In the genomic region with DNA sequence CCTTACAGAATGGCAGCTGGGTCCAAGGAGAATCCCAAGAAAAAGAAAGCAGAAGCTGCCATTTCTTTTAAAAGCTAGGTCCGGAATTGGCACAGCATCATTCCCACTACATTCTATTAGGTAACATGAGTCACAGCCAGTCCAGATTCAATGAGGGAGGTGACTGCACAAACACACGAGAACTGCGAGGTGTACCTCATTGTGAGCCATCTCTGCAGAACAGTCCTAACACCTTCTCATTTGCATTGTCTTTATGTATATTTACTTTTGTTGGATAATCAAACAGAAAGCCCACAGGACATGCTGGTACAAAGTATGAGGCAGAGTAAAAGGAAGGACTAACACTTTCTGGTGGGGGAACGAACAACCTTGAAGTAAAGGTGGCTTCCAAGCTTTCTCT, we compare ENCODE assay signal across 16 cellular contexts. TPM values are rescaled to one million over a fixed set of nuclear protein-coding genes. Genes with fewer than 3 reads are reported as not detected.
DNase-seq lines count a peak whose midpoint lies in the region; ATAC-seq, FAIRE-seq and TF ChIP-seq lines count a peak whose summit lies in the region.
"Had no signal": no experiment of that assay in that cellular context is flagged by ENCODE, and none has a peak within 500 bp of the region (broad histone marks: within the 10 kb centered on the region; RNA-seq: fewer than 3 reads in every experiment).

No MANE protein-coding gene starts in this region.

- no peak overlapping the region for H3K9ac ChIP-seq in neural progenitor cell
- H3K9ac ChIP-seq: BLaER1 had no signal

- no peak overlapping the region for H2AFZ ChIP-seq in neural progenitor cell (replicated peaks)

- no peak overlapping the region for H3K4me3 Mint-ChIP-seq in stimulated activated naive CD8-positive, alpha-beta T cell treated with anti-CD3 and anti-CD28 coated beads, Interleukin-15, amount 100 ng/mL, for 72 hours
- H3K4me3 Mint-ChIP-seq in neural progenitor cell, result no peak overlapping the region
- H3K4me3 Mint-ChIP-seq: CD14-positive monocyte; CD4-positive, alpha-beta memory T cell; H9 had no signal

- H3F3A ChIP-seq in neural progenitor cell (ENCODE audit: low read depth), result no peaks in the 10 kb centered on the region

- no peaks in the 10 kb centered on the region for H4K20me1 ChIP-seq in neural progenitor cell (ENCODE audit: low read depth)
- H4K20me1 ChIP-seq: BLaER1 had no signal

- no peaks in the 10 kb centered on the region for H3K36me3 Mint-ChIP-seq in neural progenitor cell
- H3K36me3 Mint-ChIP-seq: CD14-positive monocyte; CD4-positive, alpha-beta memory T cell had no signal

- DNase-seq in stimulated activated naive CD8-positive, alpha-beta T cell treated with anti-CD3 and anti-CD28 coated beads, Interleukin-15, amount 100 ng/mL, for 72 hours, result no peak
- no peak for DNase-seq in stimulated activated naive CD8-positive, alpha-beta T cell treated with anti-CD3 and anti-CD28 coated beads, Interleukin-15, Interleukin-2, amounts not matched to agents 100 U/mL and 50 U/mL, for 24 hours
- DNase-seq in NCI-H526 treated with DMSO at 0.1 percent for 48 hours (lab: John Stamatoyannopoulos, UW), result peak; percentile 55
- DNase-seq in bronchial epithelial cell (ENCODE audit: low read depth), result peak; percentile 85
- no peak for DNase-seq in neural progenitor cell (ENCODE audit: low spot score)
- no peak for DNase-seq in amygdala (lab: John Stamatoyannopoulos, UW)
- DNase-seq: 8988T; Calu3; CD4-positive, alpha-beta memory T cell; DMS79 treated with DMSO at 0.1 percent for 48 hours; GF-D8; H9 had no signal

- no peak for ATAC-seq in stimulated activated naive CD8-positive, alpha-beta T cell treated with anti-CD3 and anti-CD28 coated beads, Interleukin-15, amount 100 ng/mL, for 72 hours
- no peak for ATAC-seq in stimulated activated naive CD8-positive, alpha-beta T cell treated with anti-CD3 and anti-CD28 coated beads, Interleukin-15, Interleukin-2, amounts not matched to agents 100 U/mL and 50 U/mL, for 24 hours
- no peak for ATAC-seq in GM21528 (IDR thresholded peaks at IDR 0.05; ENCODE audit: low FRiP score, unreplicated experiment)

- H3K4me1 ChIP-seq in neural progenitor cell, result no peaks in the 10 kb centered on the region
- H3K4me1 ChIP-seq: BLaER1 had no signal

- no peak overlapping the region for H3K4me2 ChIP-seq in neural progenitor cell
- H3K4me2 ChIP-seq: BLaER1 had no signal

- H3K4me3 ChIP-seq in bronchial epithelial cell (ENCODE audit: low read depth, low read length) (no peak overlapping the region), neural progenitor cell (no peak overlapping the region)
- H3K4me3 ChIP-seq: BLaER1 had no signal

- peak overlapping the region; percentile 71 to 94 for H3K27ac Mint-ChIP-seq in stimulated activated naive CD8-positive, alpha-beta T cell treated with anti-CD3 and anti-CD28 coated beads, Interleukin-15, amount 100 ng/mL, for 72 hours
- no peak overlapping the region for H3K27ac Mint-ChIP-seq in neural progenitor cell
- H3K27ac Mint-ChIP-seq: CD14-positive monocyte; CD4-positive, alpha-beta memory T cell; H9 had no signal

- no peaks in the 10 kb centered on the region for H3K79me2 ChIP-seq in neural progenitor cell (ENCODE audit: low read depth)

- H3K9me3 Mint-ChIP-seq in stimulated activated naive CD8-positive, alpha-beta T cell treated with anti-CD3 and anti-CD28 coated beads, Interleukin-15, amount 100 ng/mL, for 72 hours, result no peaks in the 10 kb centered on the region
- no peaks in the 10 kb centered on the region for H3K9me3 Mint-ChIP-seq in neural progenitor cell
- H3K9me3 Mint-ChIP-seq: CD4-positive, alpha-beta memory T cell; H9 had no signal

- H3K36me3 ChIP-seq in bronchial epithelial cell (ENCODE audit: control insufficient read depth, insufficient read depth, low read length) (no peaks in the 10 kb centered on the region), neural progenitor cell (no peaks in the 10 kb centered on the region)
- H3K36me3 ChIP-seq: BLaER1 had no signal

- H3K9me3 ChIP-seq in neural progenitor cell (ENCODE audit: low read depth), result no peaks in the 10 kb centered on the region
- H3K9me3 ChIP-seq: BLaER1 had no signal

- H3K27me3 ChIP-seq in bronchial epithelial cell (ENCODE audit: control insufficient read depth, insufficient read depth, low read length), result no peaks in the 10 kb centered on the region
- no peaks in the 10 kb centered on the region for H3K27me3 ChIP-seq in neural progenitor cell
- H3K27me3 ChIP-seq: BLaER1 had no signal

- no peaks in the 10 kb centered on the region for H3K27me3 Mint-ChIP-seq in stimulated activated naive CD8-positive, alpha-beta T cell treated with anti-CD3 and anti-CD28 coated beads, Interleukin-15, amount 100 ng/mL, for 72 hours
- peaks cover 5% of the 10 kb centered on the region for H3K27me3 Mint-ChIP-seq in neural progenitor cell (ENCODE audit: insufficient read depth, low read depth)
- H3K27me3 Mint-ChIP-seq: CD4-positive, alpha-beta memory T cell had no signal

- no peak for TF ChIP-seq CTCF in bronchial epithelial cell (IDR thresholded peaks at IDR 0.05; ENCODE audit: insufficient read depth, low read length, severe bottlenecking)
- TF ChIP-seq CTCF in neural progenitor cell (IDR thresholded peaks at IDR 0.05), result no peak

- no peak for FAIRE-seq in bronchial epithelial cell (lab: Jason Lieb, UNC)
- FAIRE-seq: H1 had no signal

- no peak overlapping the region for H3K27ac ChIP-seq in neural progenitor cell
- H3K27ac ChIP-seq: BLaER1 had no signal

- peaks cover 5% of the 10 kb centered on the region for H3K4me1 Mint-ChIP-seq in stimulated activated naive CD8-positive, alpha-beta T cell treated with anti-CD3 and anti-CD28 coated beads, Interleukin-15, amount 100 ng/mL, for 72 hours
- peaks cover 9% of the 10 kb centered on the region for H3K4me1 Mint-ChIP-seq in neural progenitor cell
- H3K4me1 Mint-ChIP-seq: CD14-positive monocyte; CD4-positive, alpha-beta memory T cell; H9 had no signal

RNA-seq across cellular contexts. Expression of a gene that starts 14.6 kb away (rescaled TPM):
- total RNA-seq in bronchial epithelial cell, result 6.6 and 7.0 TPM in 2 replicates
- total RNA-seq in neural progenitor cell (ENCODE audit: low replicate concordance), result 11.3 and 12.3 TPM in 2 replicates

RNA-seq across cellular contexts. Expression of a gene that starts 17.2 kb away (rescaled TPM):
- total RNA-seq in bronchial epithelial cell (0.13 and 0.26 TPM in 2 replicates), neural progenitor cell (ENCODE audit: low replicate concordance) (14.6 and 18.0 TPM in 2 replicates)

RNA-seq across cellular contexts. Expression of a gene that starts 51.8 kb away (rescaled TPM):
- total RNA-seq in bronchial epithelial cell (19.1 and 30.3 TPM in 2 replicates), neural progenitor cell (ENCODE audit: low replicate concordance) (18.5 and 30.1 TPM in 2 replicates)

Comparison
In these comparisons a context has a peak if more than half of its experiments do, and no peak if none do; other contexts are left out.
1. DNase-seq: peak in NCI-H526 treated with DMSO at 0.1 percent for 48 hours (single experiment) and bronchial epithelial cell (single experiment); none in stimulated activated naive CD8-positive, alpha-beta T cell treated with anti-CD3 and anti-CD28 coated beads, Interleukin-15, amount 100 ng/mL, for 72 hours (0 of 2), stimulated activated naive CD8-positive, alpha-beta T cell treated with anti-CD3 and anti-CD28 coated beads, Interleukin-15, Interleukin-2, amounts not matched to agents 100 U/mL and 50 U/mL, for 24 hours (single experiment), neural progenitor cell (single experiment) and amygdala (0 of 56).
2. RNA of a gene that starts 17.2 kb away (total RNA-seq): 14.6 to 18.0 TPM in neural progenitor cell; 0.13 to 0.26 TPM in bronchial epithelial cell; every median in the first group is over 10 times any median in the second.